9 cellular contexts compared by ENCODE assay signal in genomic region chr12:107404981-107405380, GRCh38.
DNase-seq lines count a peak whose midpoint lies in the region; ATAC-seq and TF ChIP-seq lines count a peak whose summit lies in the region.
"Had no signal": no experiment of that assay in that cellular context is flagged by ENCODE, and none has a peak within 500 bp of the region (broad histone marks: within the 10 kb centered on the region; RNA-seq: fewer than 3 reads in every experiment).

No MANE protein-coding gene starts in this region.

- peak; percentile 37 to 43 for TF ChIP-seq CTCF in brain (conservative IDR thresholded peaks at IDR 0.05)
- peak; percentile 16 for TF ChIP-seq CTCF in nephron progenitor cell (IDR thresholded peaks at IDR 0.05)

- DNase-seq in CD4-positive, CD25-positive, alpha-beta regulatory T cell: peak in 1 of 3 donors; percentile 76
- DNase-seq in NCI-H82 treated with DMSO at 0.1 percent for 48 hours (lab: John Stamatoyannopoulos, UW; ENCODE audit: unreplicated experiment) (peak; percentile 45), nephron progenitor cell (no peak), COLO829 (ENCODE audit: low spot score) (no peak)

- H3K27ac ChIP-seq in CD4-positive, CD25-positive, alpha-beta regulatory T cell (ENCODE audit: insufficient read depth, low read length, poor library complexity, severe bottlenecking): no peak overlapping the region

- peaks cover 0 to 12% (median 5%) of the 10 kb centered on the region in 4 donors for H3K4me1 Mint-ChIP-seq in CD4-positive, CD25-positive, alpha-beta regulatory T cell
- H3K4me1 Mint-ChIP-seq in brain (peaks cover 27% of the 10 kb centered on the region), nephron progenitor cell (peaks cover 19% of the 10 kb centered on the region)
- H3K4me1 Mint-ChIP-seq: IgD-negative memory B cell had no signal

- no peaks in the 10 kb centered on the region for H3K9me3 ChIP-seq in CD4-positive, CD25-positive, alpha-beta regulatory T cell (ENCODE audit: control insufficient read depth in 2 of 2, low read length in 2 of 2)

- no peaks in the 10 kb centered on the region for H3K36me3 ChIP-seq in CD4-positive, CD25-positive, alpha-beta regulatory T cell (ENCODE audit: control insufficient read depth, insufficient read depth, low read length)

- H3K27me3 Mint-ChIP-seq in CD4-positive, CD25-positive, alpha-beta regulatory T cell: no peaks in the 10 kb centered on the region
- H3K27me3 Mint-ChIP-seq in brain: peaks cover 13% of the 10 kb centered on the region
- peaks cover 17% of the 10 kb centered on the region for H3K27me3 Mint-ChIP-seq in nephron progenitor cell (ENCODE audit: low read depth, poor library complexity)

- H3K9me3 Mint-ChIP-seq in CD4-positive, CD25-positive, alpha-beta regulatory T cell: no peaks in the 10 kb centered on the region
- peaks cover 0 to 4% (median 0%) of the 10 kb centered on the region in 5 experiments for H3K9me3 Mint-ChIP-seq in brain
- no peaks in the 10 kb centered on the region for H3K9me3 Mint-ChIP-seq in nephron progenitor cell

- H3K27me3 ChIP-seq in CD4-positive, CD25-positive, alpha-beta regulatory T cell (ENCODE audit: control insufficient read depth, insufficient read depth, low read length): no peaks in the 10 kb centered on the region

- H3K4me1 ChIP-seq in CD4-positive, CD25-positive, alpha-beta regulatory T cell (ENCODE audit: control insufficient read depth, insufficient read depth, low read length, poor library complexity, severe bottlenecking): no peaks in the 10 kb centered on the region

- H3K4me3 ChIP-seq in CD4-positive, CD25-positive, alpha-beta regulatory T cell (ENCODE audit: low read depth, low read length): no peak overlapping the region

- no peak overlapping the region for H3K27ac Mint-ChIP-seq in CD4-positive, CD25-positive, alpha-beta regulatory T cell
- H3K27ac Mint-ChIP-seq in brain: peak overlapping the region in 1 of 5 experiments; percentile 52
- H3K27ac Mint-ChIP-seq in nephron progenitor cell: no peak overlapping the region
- H3K27ac Mint-ChIP-seq: IgD-negative memory B cell had no signal

- H3K36me3 Mint-ChIP-seq in CD4-positive, CD25-positive, alpha-beta regulatory T cell: peaks cover 10% of the 10 kb centered on the region
- H3K36me3 Mint-ChIP-seq in brain: no peaks in the 10 kb centered on the region
- no peaks in the 10 kb centered on the region for H3K36me3 Mint-ChIP-seq in nephron progenitor cell (ENCODE audit: low read depth)
- H3K36me3 Mint-ChIP-seq: IgD-negative memory B cell had no signal

- H3K4me3 Mint-ChIP-seq in CD4-positive, CD25-positive, alpha-beta regulatory T cell: no peak overlapping the region
- H3K4me3 Mint-ChIP-seq in brain (no peak overlapping the region), nephron progenitor cell (no peak overlapping the region)

- peak; percentile 52 to 56 for ATAC-seq in CD4-positive, CD25-positive, alpha-beta regulatory T cell (ENCODE audit: low read depth in 2 of 2)
- ATAC-seq in GM19328 (IDR thresholded peaks at IDR 0.05; ENCODE audit: unreplicated experiment) (peak; percentile 67), GM21526 (IDR thresholded peaks at IDR 0.05; ENCODE audit: low FRiP score, unreplicated experiment) (no peak), HG02852 (IDR thresholded peaks at IDR 0.05; ENCODE audit: unreplicated experiment) (no peak)

Comparison
In these comparisons a context has a peak if more than half of its experiments do, and no peak if none do; other contexts are left out.
1. ATAC-seq: peak in CD4-positive, CD25-positive, alpha-beta regulatory T cell (2 of 2) and GM19328 (single experiment); none in GM21526 (single experiment) and HG02852 (single experiment).